ENCODE assay signal across 23 cellular contexts in genomic region chr15:46410681-46411080, GRCh38.
DNase-seq lines count a peak whose midpoint lies in the region; ATAC-seq and TF ChIP-seq lines count a peak whose summit lies in the region.
"Had no signal": no experiment of that assay in that cellular context is flagged by ENCODE, and none has a peak within 500 bp of the region (broad histone marks: within the 10 kb centered on the region; RNA-seq: fewer than 3 reads in every experiment).

No MANE protein-coding gene starts in this region.

- H3K4me3 Mint-ChIP-seq in GM23338 (no peak overlapping the region), nephron progenitor cell (peak overlapping the region; percentile 31)
- H3K4me3 Mint-ChIP-seq: CD14-positive monocyte; CD4-positive, alpha-beta T cell; CD8-positive, alpha-beta memory T cell; H9 had no signal

- H3K79me2 ChIP-seq in GM23338 (replicated peaks; ENCODE audit: insufficient read depth): no peaks in the 10 kb centered on the region

- intact Hi-C loops in left colon (cut with DNase I, micrococcal nuclease): no loop called here

- H3K27me3 ChIP-seq in GM23338 (ENCODE audit: insufficient read depth): no peaks in the 10 kb centered on the region
- H3K27me3 ChIP-seq: BE2C; BLaER1 treated with 17β-estradiol and CSF1 and Interleukin-3, amounts not matched to agents 10 nM and 100 nM had no signal

- H3K4me1 ChIP-seq in GM23338 (ENCODE audit: insufficient read depth): peaks cover 8% of the 10 kb centered on the region
- H3K4me1 ChIP-seq: A549; BE2C; BLaER1 treated with 17β-estradiol and CSF1 and Interleukin-3, amounts not matched to agents 10 nM and 100 nM had no signal

- TF ChIP-seq CTCF in GM23338 (conservative IDR thresholded peaks at IDR 0.05; ENCODE audit: low read depth in 2 of 2) (no peak), nephron progenitor cell (IDR thresholded peaks at IDR 0.05) (no peak)

- H3K9me3 Mint-ChIP-seq in GM23338 (peaks cover 40% of the 10 kb centered on the region), nephron progenitor cell (no peaks in the 10 kb centered on the region)
- H3K9me3 Mint-ChIP-seq: H9 had no signal

- H2AFZ ChIP-seq in GM23338: peak overlapping the region; percentile 40; the same call in 1 of the 2 replicates
- H2AFZ ChIP-seq: GM23248 had no signal

- no peak for ATAC-seq in GM23338
- ATAC-seq in left colon: peak; percentile 40
- ATAC-seq in HG03280 (IDR thresholded peaks at IDR 0.05; ENCODE audit: unreplicated experiment): no peak
- ATAC-seq: A549, GM12878, HCT116 had no signal

- H4K20me1 ChIP-seq in GM23338 (replicated peaks; ENCODE audit: insufficient read depth): no peaks in the 10 kb centered on the region
- H4K20me1 ChIP-seq: BLaER1 treated with 17β-estradiol and CSF1 and Interleukin-3, amounts not matched to agents 10 nM and 100 nM had no signal

- H3K36me3 Mint-ChIP-seq in GM23338 (ENCODE audit: low read depth) (no peaks in the 10 kb centered on the region), nephron progenitor cell (ENCODE audit: low read depth) (no peaks in the 10 kb centered on the region)
- H3K36me3 Mint-ChIP-seq: CD14-positive monocyte; CD8-positive, alpha-beta memory T cell had no signal

- DNase-seq in GM23338 (ENCODE audit: low spot score): no peak
- DNase-seq in left colon: no peak
- DNase-seq in nephron progenitor cell: peak; percentile 49
- DNase-seq in NCI-H526 (lab: John Stamatoyannopoulos, UW): no peak
- no peak for DNase-seq in NCI-H526 treated with DMSO at 0.1 percent for 48 hours (lab: John Stamatoyannopoulos, UW)
- DNase-seq: 8988T; ACHN; AML-193; BE2C; CD4-positive, alpha-beta T cell; CD8-positive, alpha-beta memory T cell; DMS 273 treated with DMSO at 0.1 percent for 48 hours; DMS79; EL; GDM1; GM23248; H9 had no signal

- H3K4me2 ChIP-seq in GM23338: no peak overlapping the region
- H3K4me2 ChIP-seq: A549; BLaER1 treated with 17β-estradiol and CSF1 and Interleukin-3, amounts not matched to agents 10 nM and 100 nM had no signal

- H3K27me3 Mint-ChIP-seq in GM23338 (ENCODE audit: insufficient read depth, low read depth, poor library complexity) (no peaks in the 10 kb centered on the region), nephron progenitor cell (ENCODE audit: low read depth, poor library complexity) (peaks cover 4% of the 10 kb centered on the region)
- H3K27me3 Mint-ChIP-seq: CD4-positive, alpha-beta T cell; CD8-positive, alpha-beta memory T cell had no signal

- H3K27ac ChIP-seq in GM23338 (ENCODE audit: low read depth): no peak overlapping the region
- H3K27ac ChIP-seq: A549; BLaER1 treated with 17β-estradiol and CSF1 and Interleukin-3, amounts not matched to agents 10 nM and 100 nM; GM23248 had no signal

- no peak overlapping the region for H3K27ac Mint-ChIP-seq in GM23338
- peak overlapping the region; percentile 72 for H3K27ac Mint-ChIP-seq in nephron progenitor cell
- H3K27ac Mint-ChIP-seq: CD14-positive monocyte; CD4-positive, alpha-beta T cell; CD8-positive, alpha-beta memory T cell; H9 had no signal

- H3K36me3 ChIP-seq in GM23338 (ENCODE audit: insufficient read depth): no peaks in the 10 kb centered on the region
- H3K36me3 ChIP-seq: BE2C; BLaER1 treated with 17β-estradiol and CSF1 and Interleukin-3, amounts not matched to agents 10 nM and 100 nM had no signal

- H3F3A ChIP-seq in GM23338 (replicated peaks; ENCODE audit: low read depth): no peaks in the 10 kb centered on the region

- peaks cover 9% of the 10 kb centered on the region; the same call in 1 of the 2 replicates for H3K9me2 ChIP-seq in GM23338 (ENCODE audit: insufficient read depth)

- peaks cover 10% of the 10 kb centered on the region for H3K4me1 Mint-ChIP-seq in GM23338
- H3K4me1 Mint-ChIP-seq in nephron progenitor cell: peaks cover 14% of the 10 kb centered on the region
- H3K4me1 Mint-ChIP-seq: CD14-positive monocyte; CD8-positive, alpha-beta memory T cell had no signal

- no peak overlapping the region for H3K4me3 ChIP-seq in GM23338
- H3K4me3 ChIP-seq: A549; BLaER1 treated with 17β-estradiol and CSF1 and Interleukin-3, amounts not matched to agents 10 nM and 100 nM; GM12878; GM23248 had no signal

TF ChIP-seq in GM23338, 12 proteins besides CTCF, POLR2A, EP300 and RAD21:
- TF ChIP-seq ZNF114 (CRISPR knock-in tag; IDR thresholded peaks at IDR 0.05) (no peak), ZNF462 (CRISPR knock-in tag; IDR thresholded peaks at IDR 0.05) (no peak), EZH2phosphoT487 (IDR thresholded peaks at IDR 0.05; ENCODE audit: unreplicated experiment) (no peak), ZNF331 (CRISPR knock-in tag; IDR thresholded peaks at IDR 0.05; ENCODE audit: low read depth) (no peak), NANOG (IDR thresholded peaks at IDR 0.05; ENCODE audit: borderline replicate concordance) (no peak), EZH2 (IDR thresholded peaks at IDR 0.05; ENCODE audit: low read depth, unreplicated experiment) (no peak), CREB1 (CRISPR knock-in tag; IDR thresholded peaks at IDR 0.05; ENCODE audit: low read depth) (no peak)
